Comparison of ENCODE assay signal across 1 cellular context in the genomic region with DNA sequence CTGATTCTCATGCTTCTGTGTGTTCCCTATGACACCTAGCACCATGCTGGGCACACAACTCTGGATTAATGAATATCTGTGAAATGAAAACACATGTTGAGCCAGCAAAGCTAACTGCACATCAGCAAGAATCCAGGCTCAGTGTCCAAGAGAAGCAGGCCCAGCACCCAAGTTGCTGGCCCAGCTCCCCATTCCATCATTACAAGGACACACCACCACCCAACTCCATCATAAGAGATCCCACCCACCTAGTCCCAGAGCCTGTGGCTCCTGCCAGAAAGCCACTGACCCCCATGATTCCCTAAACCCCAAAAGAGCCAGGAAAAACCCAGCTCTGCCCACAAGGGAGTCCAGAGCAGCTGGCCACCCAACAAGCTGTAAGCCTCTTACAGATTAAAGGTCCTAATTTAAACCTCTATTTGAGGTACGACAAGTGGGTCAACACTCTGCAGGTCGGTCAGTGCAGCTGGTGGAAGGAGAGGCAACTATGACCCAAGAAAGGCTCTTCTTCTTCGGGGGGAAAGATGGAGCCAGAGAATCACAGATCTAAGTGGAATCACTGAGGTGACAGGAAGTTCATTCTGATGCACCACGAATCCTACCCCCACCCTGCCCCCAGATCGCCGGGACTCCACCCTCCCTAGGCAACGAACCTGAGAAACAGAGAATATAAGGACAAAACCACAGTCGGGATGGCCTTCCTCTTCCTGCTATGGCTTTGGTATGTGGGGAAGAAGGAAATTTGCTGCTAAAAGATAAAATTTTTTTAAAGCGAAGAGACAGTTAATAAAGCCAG.
TF ChIP-seq lines count a peak whose summit lies in the region.

No MANE protein-coding gene starts in this region.

TF ChIP-seq in IMR-90, 13 proteins besides CTCF, POLR2A, EP300 and RAD21:
- TF ChIP-seq NFE2L2 (IDR thresholded peaks at IDR 0.05; ENCODE audit: low read depth, low read length) (no peak), MAFK (IDR thresholded peaks at IDR 0.05; ENCODE audit: low read depth, low read length) (no peak), MXI1 (IDR thresholded peaks at IDR 0.05; ENCODE audit: borderline replicate concordance, low read depth, low read length) (no peak), MAZ (IDR thresholded peaks at IDR 0.05; ENCODE audit: borderline replicate concordance, low read depth, low read length) (no peak), RCOR1 (IDR thresholded peaks at IDR 0.05; ENCODE audit: insufficient replicate concordance, low read length) (no peak), BHLHE40 (IDR thresholded peaks at IDR 0.05; ENCODE audit: low read depth, low read length) (no peak), SMC3 (IDR thresholded peaks at IDR 0.05; ENCODE audit: low read depth, low read length) (no peak), CHD1 (IDR thresholded peaks at IDR 0.05; ENCODE audit: low read depth, low read length) (no peak), CEBPB (IDR thresholded peaks at IDR 0.05; ENCODE audit: low read depth, low read length) (no peak), RFX5 (IDR thresholded peaks at IDR 0.05; ENCODE audit: low read depth, low read length) (no peak), FOS (IDR thresholded peaks at IDR 0.05; ENCODE audit: low read depth, low read length) (no peak)
- TF ChIP-seq, protein P1, sequence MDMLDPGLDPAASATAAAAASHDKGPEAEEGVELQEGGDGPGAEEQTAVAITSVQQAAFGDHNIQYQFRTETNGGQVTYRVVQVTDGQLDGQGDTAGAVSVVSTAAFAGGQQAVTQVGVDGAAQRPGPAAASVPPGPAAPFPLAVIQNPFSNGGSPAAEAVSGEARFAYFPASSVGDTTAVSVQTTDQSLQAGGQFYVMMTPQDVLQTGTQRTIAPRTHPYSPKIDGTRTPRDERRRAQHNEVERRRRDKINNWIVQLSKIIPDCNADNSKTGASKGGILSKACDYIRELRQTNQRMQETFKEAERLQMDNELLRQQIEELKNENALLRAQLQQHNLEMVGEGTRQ (IDR thresholded peaks at IDR 0.05; ENCODE audit: low read depth, low read length): no peak
- TF ChIP-seq, protein P2, sequence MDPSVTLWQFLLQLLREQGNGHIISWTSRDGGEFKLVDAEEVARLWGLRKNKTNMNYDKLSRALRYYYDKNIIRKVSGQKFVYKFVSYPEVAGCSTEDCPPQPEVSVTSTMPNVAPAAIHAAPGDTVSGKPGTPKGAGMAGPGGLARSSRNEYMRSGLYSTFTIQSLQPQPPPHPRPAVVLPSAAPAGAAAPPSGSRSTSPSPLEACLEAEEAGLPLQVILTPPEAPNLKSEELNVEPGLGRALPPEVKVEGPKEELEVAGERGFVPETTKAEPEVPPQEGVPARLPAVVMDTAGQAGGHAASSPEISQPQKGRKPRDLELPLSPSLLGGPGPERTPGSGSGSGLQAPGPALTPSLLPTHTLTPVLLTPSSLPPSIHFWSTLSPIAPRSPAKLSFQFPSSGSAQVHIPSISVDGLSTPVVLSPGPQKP (IDR thresholded peaks at IDR 0.05; ENCODE audit: borderline replicate concordance, low read depth, low read length): no peak
